Comparison of ENCODE assay signal across 11 cellular contexts in genomic region chr17:40517286-40517662, GRCh38. TPM values are rescaled to one million over a fixed set of nuclear protein-coding genes. Genes with fewer than 3 reads are reported as not detected.
DNase-seq lines count a peak whose midpoint lies in the region; ATAC-seq, FAIRE-seq and TF ChIP-seq lines count a peak whose summit lies in the region.
"Had no signal": no experiment of that assay in that cellular context is flagged by ENCODE, and none has a peak within 500 bp of the region (broad histone marks: within the 10 kb centered on the region; RNA-seq: fewer than 3 reads in every experiment).

No MANE protein-coding gene starts in this region.

- TF ChIP-seq CTCF in CD8-positive, alpha-beta T cell (IDR thresholded peaks at IDR 0.05): no peak
- no peak for TF ChIP-seq CTCF in natural killer cell (IDR thresholded peaks at IDR 0.05)

- no peak for DNase-seq in CD8-positive, alpha-beta T cell
- no peak for DNase-seq in activated naive CD8-positive, alpha-beta T cell treated with anti-CD3 and anti-CD28 coated beads, Interleukin-2, amount 50 U/mL, for 24 hours
- DNase-seq in natural killer cell (no peak), hippocampal formation (lab: John Stamatoyannopoulos, UW) (no peak), SJCRH30 (no peak), substantia nigra (lab: John Stamatoyannopoulos, UW) (no peak), HTR-8/SVneo (ENCODE audit: insufficient read length, low spot score) (no peak)

- peak overlapping the region; percentile 83 for H3K4me3 Mint-ChIP-seq in CD8-positive, alpha-beta T cell
- peak overlapping the region; percentile 66 for H3K4me3 Mint-ChIP-seq in activated naive CD8-positive, alpha-beta T cell treated with anti-CD3 and anti-CD28 coated beads, Interleukin-2, amount 50 U/mL, for 24 hours
- H3K4me3 Mint-ChIP-seq in natural killer cell: peak overlapping the region; percentile 87

- CTCF ChIA-PET in CD8-positive, alpha-beta T cell (lab: Charles Lee): interaction anchor here (0.7 to 2.1 kb wide), 13 partner anchors 9 to 214 kb away, joined by 3 to 23 read pairs (median 4); no protein-coding TSS in a partner anchor

- no peak for FAIRE-seq in HTR-8/SVneo (lab: Jason Lieb, UNC)

- H3K27ac ChIP-seq in CD8-positive, alpha-beta T cell (ENCODE audit: low read depth, low read length): peak overlapping the region; percentile 14
- H3K27ac ChIP-seq in KOPT-K1 (ENCODE audit: low read depth, low read length, poor library complexity, severe bottlenecking): peak overlapping the region; percentile 91
- no peak overlapping the region for H3K27ac ChIP-seq in SJCRH30
- no peak overlapping the region for H3K27ac ChIP-seq in substantia nigra (ENCODE audit: low read depth, low read length, poor library complexity, severe bottlenecking)
- H3K27ac ChIP-seq: thoracic aorta had no signal

- H3K27me3 Mint-ChIP-seq in CD8-positive, alpha-beta T cell (ENCODE audit: low read depth): peaks cover 4% of the 10 kb centered on the region
- peaks cover 8% of the 10 kb centered on the region for H3K27me3 Mint-ChIP-seq in activated naive CD8-positive, alpha-beta T cell treated with anti-CD3 and anti-CD28 coated beads, Interleukin-2, amount 50 U/mL, for 24 hours
- peaks cover 0 to 14% of the 10 kb centered on the region in 2 donors for H3K27me3 Mint-ChIP-seq in natural killer cell (ENCODE audit: low read depth in 2 of 2)

- no peaks in the 10 kb centered on the region for H3K27me3 ChIP-seq in CD8-positive, alpha-beta T cell (ENCODE audit: insufficient read depth, low read length)
- no peaks in the 10 kb centered on the region; the same call in 1 of the 2 replicates for H3K27me3 ChIP-seq in SJCRH30

- H3K27ac Mint-ChIP-seq in CD8-positive, alpha-beta T cell: peak overlapping the region; percentile 95
- H3K27ac Mint-ChIP-seq in activated naive CD8-positive, alpha-beta T cell treated with anti-CD3 and anti-CD28 coated beads, Interleukin-2, amount 50 U/mL, for 24 hours: peak overlapping the region; percentile 88
- peak overlapping the region; percentile 70 to 86 for H3K27ac Mint-ChIP-seq in natural killer cell

- POLR2A ChIA-PET in CD8-positive, alpha-beta T cell (lab: Charles Lee): interaction anchor here (0.6 to 2.8 kb wide), 9 partner anchors 10 to 155 kb away, joined by 3 to 28 read pairs (median 7); partner anchors contain the start of gene TOP2A

- ATAC-seq in CD8-positive, alpha-beta T cell: no peak
- no peak for ATAC-seq in activated naive CD8-positive, alpha-beta T cell treated with anti-CD3 and anti-CD28 coated beads, Interleukin-2, amount 50 U/mL, for 24 hours
- no peak for ATAC-seq in natural killer cell

- H3K4me3 ChIP-seq in CD8-positive, alpha-beta T cell (ENCODE audit: low read depth, low read length): peak overlapping the region; percentile 56
- H3K4me3 ChIP-seq in SJCRH30: no peak overlapping the region
- H3K4me3 ChIP-seq: thoracic aorta had no signal

- no peaks in the 10 kb centered on the region for H3K9me3 Mint-ChIP-seq in CD8-positive, alpha-beta T cell
- H3K9me3 Mint-ChIP-seq in activated naive CD8-positive, alpha-beta T cell treated with anti-CD3 and anti-CD28 coated beads, Interleukin-2, amount 50 U/mL, for 24 hours: no peaks in the 10 kb centered on the region
- no peaks in the 10 kb centered on the region for H3K9me3 Mint-ChIP-seq in natural killer cell

- H3K4me1 Mint-ChIP-seq in CD8-positive, alpha-beta T cell (ENCODE audit: low read depth): peaks cover 62% of the 10 kb centered on the region
- peaks cover 61% of the 10 kb centered on the region for H3K4me1 Mint-ChIP-seq in activated naive CD8-positive, alpha-beta T cell treated with anti-CD3 and anti-CD28 coated beads, Interleukin-2, amount 50 U/mL, for 24 hours
- H3K4me1 Mint-ChIP-seq in natural killer cell: peaks cover 68 to 76% of the 10 kb centered on the region in 2 donors

- intact Hi-C loops in CD8-positive, alpha-beta T cell (cut with DNase I, micrococcal nuclease): loop anchor here (1.0 to 5.0 kb wide), 2 partner anchors 14 to 75 kb away; partner anchors contain the start of gene IGFBP4 (in 1 of the 2)
- intact Hi-C loops in natural killer cell (cut with micrococcal nuclease): no loop called here

- no peaks in the 10 kb centered on the region for H3K9me3 ChIP-seq in CD8-positive, alpha-beta T cell (ENCODE audit: low read length)
- H3K9me3 ChIP-seq in KOPT-K1 (ENCODE audit: insufficient read depth, low read length, poor library complexity, severe bottlenecking): no peaks in the 10 kb centered on the region
- no peaks in the 10 kb centered on the region for H3K9me3 ChIP-seq in SJCRH30 (replicated peaks)
- H3K9me3 ChIP-seq: thoracic aorta had no signal

- no peaks in the 10 kb centered on the region for H3K36me3 ChIP-seq in CD8-positive, alpha-beta T cell (ENCODE audit: insufficient read depth, low read length)
- H3K36me3 ChIP-seq in KOPT-K1 (ENCODE audit: insufficient read depth, low read length) (no peaks in the 10 kb centered on the region), SJCRH30 (no peaks in the 10 kb centered on the region)
- H3K36me3 ChIP-seq: thoracic aorta had no signal

- no peaks in the 10 kb centered on the region for H3K36me3 Mint-ChIP-seq in CD8-positive, alpha-beta T cell
- peaks cover 4% of the 10 kb centered on the region for H3K36me3 Mint-ChIP-seq in activated naive CD8-positive, alpha-beta T cell treated with anti-CD3 and anti-CD28 coated beads, Interleukin-2, amount 50 U/mL, for 24 hours (ENCODE audit: low read depth)
- H3K36me3 Mint-ChIP-seq in natural killer cell: no peaks in the 10 kb centered on the region

- H3K4me1 ChIP-seq in CD8-positive, alpha-beta T cell (ENCODE audit: insufficient read depth, low read length): peaks cover 46% of the 10 kb centered on the region
- peaks cover 9% of the 10 kb centered on the region for H3K4me1 ChIP-seq in SJCRH30

RNA-seq across cellular contexts. Expression of gene TNS4, which starts 15.9 kb away (rescaled TPM):
- total RNA-seq in CD8-positive, alpha-beta T cell: 1 to 10 TPM; 1.9 to 2.9 TPM
- total RNA-seq in natural killer cell: 1 to 10 TPM in 1 of 3 donors, under 1 TPM in 2; 0.65 to 1.8 (median 0.94) TPM
- total RNA-seq in SJCRH30 (2014; rRNA removed; shearing (Covaris generic)): not detected in 2 replicates
- total RNA-seq: kidney epithelial cell had no signal

RNA-seq across cellular contexts. Expression of gene CCR7, which starts 48.0 kb away (rescaled TPM):
- 100 to 1,000 TPM; 196 to 199 TPM for total RNA-seq in CD8-positive, alpha-beta T cell
- 1 to 10 TPM; 3.2 to 8.0 (median 6.6) TPM for total RNA-seq in natural killer cell
- total RNA-seq in SJCRH30 (2014; rRNA removed; shearing (Covaris generic)): 0.05 TPM in 1 of 2 replicates, not detected in the other
- total RNA-seq: kidney epithelial cell, osteocyte, thoracic aorta had no signal

Comparison
In these comparisons a context has a peak if more than half of its experiments do, and no peak if none do; other contexts are left out.
1. H3K27ac ChIP-seq: peak in CD8-positive, alpha-beta T cell (single experiment) and KOPT-K1 (single experiment); none in SJCRH30 (single experiment) and substantia nigra (single experiment).
2. RNA of gene CCR7, which starts 48.0 kb away (total RNA-seq): 196 to 199 TPM in CD8-positive, alpha-beta T cell; 3.2 to 8.0 TPM in natural killer cell and 0.05 TPM in SJCRH30; every median in the first group is over 10 times any median in the second.
3. Peak in every context shown above with its lines, with median percentiles within 50 percentile points of each other: H3K27ac Mint-ChIP-seq and H3K4me3 Mint-ChIP-seq.